1 cellular context compared by ENCODE assay signal in the genomic region with DNA sequence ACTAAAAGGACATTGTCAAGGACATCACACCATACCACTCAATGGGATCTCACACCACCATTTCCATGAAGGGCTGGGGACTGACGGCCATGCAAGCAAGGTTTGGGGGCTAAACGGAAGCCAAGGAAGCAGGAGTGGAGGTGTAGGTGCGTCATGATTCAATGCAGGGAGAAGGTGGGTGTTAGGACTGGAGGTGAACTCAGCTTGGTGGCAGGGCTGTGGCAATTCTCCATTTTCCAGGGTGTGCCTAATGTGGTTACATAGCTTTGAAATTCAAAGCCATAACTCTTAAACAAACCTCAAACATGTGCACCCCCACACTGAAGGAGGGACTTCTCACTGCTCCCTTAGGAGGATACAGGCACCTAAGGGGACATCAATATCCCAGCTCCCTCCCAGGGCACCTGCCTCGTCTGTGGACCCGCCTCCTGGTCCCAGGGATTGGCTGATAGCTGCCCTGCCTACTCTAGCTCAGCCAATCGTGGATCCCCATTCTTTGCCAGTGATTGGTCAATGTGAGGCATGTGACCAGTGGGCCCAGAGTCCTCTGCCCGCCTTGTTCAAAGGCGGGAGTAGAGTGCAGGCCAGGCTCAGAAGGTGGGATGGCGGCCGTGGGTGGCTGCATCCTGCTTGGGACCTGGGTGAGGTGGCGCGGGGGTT.
TF ChIP-seq lines count a peak whose summit lies in the region.

No MANE protein-coding gene starts in this region.

TF ChIP-seq in WTC11, 78 proteins besides CTCF, POLR2A, EP300 and RAD21 (continued from another document):
- TF ChIP-seq, protein P1, sequence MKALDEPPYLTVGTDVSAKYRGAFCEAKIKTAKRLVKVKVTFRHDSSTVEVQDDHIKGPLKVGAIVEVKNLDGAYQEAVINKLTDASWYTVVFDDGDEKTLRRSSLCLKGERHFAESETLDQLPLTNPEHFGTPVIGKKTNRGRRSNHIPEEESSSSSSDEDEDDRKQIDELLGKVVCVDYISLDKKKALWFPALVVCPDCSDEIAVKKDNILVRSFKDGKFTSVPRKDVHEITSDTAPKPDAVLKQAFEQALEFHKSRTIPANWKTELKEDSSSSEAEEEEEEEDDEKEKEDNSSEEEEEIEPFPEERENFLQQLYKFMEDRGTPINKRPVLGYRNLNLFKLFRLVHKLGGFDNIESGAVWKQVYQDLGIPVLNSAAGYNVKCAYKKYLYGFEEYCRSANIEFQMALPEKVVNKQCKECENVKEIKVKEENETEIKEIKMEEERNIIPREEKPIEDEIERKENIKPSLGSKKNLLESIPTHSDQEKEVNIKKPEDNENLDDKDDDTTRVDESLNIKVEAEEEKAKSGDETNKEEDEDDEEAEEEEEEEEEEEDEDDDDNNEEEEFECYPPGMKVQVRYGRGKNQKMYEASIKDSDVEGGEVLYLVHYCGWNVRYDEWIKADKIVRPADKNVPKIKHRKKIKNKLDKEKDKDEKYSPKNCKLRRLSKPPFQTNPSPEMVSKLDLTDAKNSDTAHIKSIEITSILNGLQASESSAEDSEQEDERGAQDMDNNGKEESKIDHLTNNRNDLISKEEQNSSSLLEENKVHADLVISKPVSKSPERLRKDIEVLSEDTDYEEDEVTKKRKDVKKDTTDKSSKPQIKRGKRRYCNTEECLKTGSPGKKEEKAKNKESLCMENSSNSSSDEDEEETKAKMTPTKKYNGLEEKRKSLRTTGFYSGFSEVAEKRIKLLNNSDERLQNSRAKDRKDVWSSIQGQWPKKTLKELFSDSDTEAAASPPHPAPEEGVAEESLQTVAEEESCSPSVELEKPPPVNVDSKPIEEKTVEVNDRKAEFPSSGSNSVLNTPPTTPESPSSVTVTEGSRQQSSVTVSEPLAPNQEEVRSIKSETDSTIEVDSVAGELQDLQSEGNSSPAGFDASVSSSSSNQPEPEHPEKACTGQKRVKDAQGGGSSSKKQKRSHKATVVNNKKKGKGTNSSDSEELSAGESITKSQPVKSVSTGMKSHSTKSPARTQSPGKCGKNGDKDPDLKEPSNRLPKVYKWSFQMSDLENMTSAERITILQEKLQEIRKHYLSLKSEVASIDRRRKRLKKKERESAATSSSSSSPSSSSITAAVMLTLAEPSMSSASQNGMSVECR (CRISPR knock-in tag; IDR thresholded peaks at IDR 0.05; ENCODE audit: borderline replicate concordance), result no peak
- no peak for TF ChIP-seq GABPB1 (CRISPR knock-in tag; IDR thresholded peaks at IDR 0.05)
- TF ChIP-seq, protein P2, sequence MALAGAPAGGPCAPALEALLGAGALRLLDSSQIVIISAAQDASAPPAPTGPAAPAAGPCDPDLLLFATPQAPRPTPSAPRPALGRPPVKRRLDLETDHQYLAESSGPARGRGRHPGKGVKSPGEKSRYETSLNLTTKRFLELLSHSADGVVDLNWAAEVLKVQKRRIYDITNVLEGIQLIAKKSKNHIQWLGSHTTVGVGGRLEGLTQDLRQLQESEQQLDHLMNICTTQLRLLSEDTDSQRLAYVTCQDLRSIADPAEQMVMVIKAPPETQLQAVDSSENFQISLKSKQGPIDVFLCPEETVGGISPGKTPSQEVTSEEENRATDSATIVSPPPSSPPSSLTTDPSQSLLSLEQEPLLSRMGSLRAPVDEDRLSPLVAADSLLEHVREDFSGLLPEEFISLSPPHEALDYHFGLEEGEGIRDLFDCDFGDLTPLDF (CRISPR knock-in tag; IDR thresholded peaks at IDR 0.05), result no peak
- TF ChIP-seq, protein P3, sequence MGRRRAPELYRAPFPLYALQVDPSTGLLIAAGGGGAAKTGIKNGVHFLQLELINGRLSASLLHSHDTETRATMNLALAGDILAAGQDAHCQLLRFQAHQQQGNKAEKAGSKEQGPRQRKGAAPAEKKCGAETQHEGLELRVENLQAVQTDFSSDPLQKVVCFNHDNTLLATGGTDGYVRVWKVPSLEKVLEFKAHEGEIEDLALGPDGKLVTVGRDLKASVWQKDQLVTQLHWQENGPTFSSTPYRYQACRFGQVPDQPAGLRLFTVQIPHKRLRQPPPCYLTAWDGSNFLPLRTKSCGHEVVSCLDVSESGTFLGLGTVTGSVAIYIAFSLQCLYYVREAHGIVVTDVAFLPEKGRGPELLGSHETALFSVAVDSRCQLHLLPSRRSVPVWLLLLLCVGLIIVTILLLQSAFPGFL (CRISPR knock-in tag; IDR thresholded peaks at IDR 0.05; ENCODE audit: borderline replicate concordance), result no peak
